ENCODE assay signal across 1 cellular context in genomic region chr4:74005528-74005927, GRCh38.
TF ChIP-seq lines count a peak whose summit lies in the region.

No MANE protein-coding gene starts in this region.

TF ChIP-seq in HepG2, 621 proteins besides CTCF, POLR2A, EP300 and RAD21 (continued from another document and continues in another):
- TF ChIP-seq ZBTB14 (CRISPR knock-in tag; IDR thresholded peaks at IDR 0.05) (no peak), HOXA3 (CRISPR knock-in tag; IDR thresholded peaks at IDR 0.05) (no peak), SALL2 (CRISPR knock-in tag; IDR thresholded peaks at IDR 0.05) (no peak), MTA3 (CRISPR knock-in tag; IDR thresholded peaks at IDR 0.05) (no peak), ZNF597 (CRISPR knock-in tag; IDR thresholded peaks at IDR 0.05) (no peak), STAT5B (CRISPR knock-in tag; IDR thresholded peaks at IDR 0.05) (no peak), TIGD3 (CRISPR knock-in tag; IDR thresholded peaks at IDR 0.05; ENCODE audit: borderline replicate concordance) (no peak), HINFP (CRISPR knock-in tag; IDR thresholded peaks at IDR 0.05; ENCODE audit: low read depth) (no peak), ZNF343 (CRISPR knock-in tag; IDR thresholded peaks at IDR 0.05) (no peak), ZNF326 (CRISPR knock-in tag; IDR thresholded peaks at IDR 0.05; ENCODE audit: borderline replicate concordance) (no peak), ARID2 (CRISPR knock-in tag; IDR thresholded peaks at IDR 0.05; ENCODE audit: borderline replicate concordance) (no peak), ZEB1 (IDR thresholded peaks at IDR 0.05; ENCODE audit: insufficient replicate concordance, low read depth) (no peak), MEIS2 (CRISPR knock-in tag; IDR thresholded peaks at IDR 0.05) (no peak), ZBTB2 (CRISPR knock-in tag; IDR thresholded peaks at IDR 0.05; ENCODE audit: low read depth) (no peak), EED (CRISPR knock-in tag; IDR thresholded peaks at IDR 0.05) (no peak), HMGA1 (CRISPR knock-in tag; conservative IDR thresholded peaks at IDR 0.05) (no peak), ZNF333 (CRISPR knock-in tag; IDR thresholded peaks at IDR 0.05; ENCODE audit: borderline replicate concordance) (no peak), ZNF577 (CRISPR knock-in tag; IDR thresholded peaks at IDR 0.05; ENCODE audit: borderline replicate concordance, low read depth) (no peak), HNF4A (CRISPR knock-in tag; IDR thresholded peaks at IDR 0.05) (0 out of 2 replicates have a peak, but pooled peaks have one; percentile 7), ZNF337 (CRISPR knock-in tag; IDR thresholded peaks at IDR 0.05; ENCODE audit: borderline replicate concordance, low read depth) (no peak), TSC22D2 (CRISPR knock-in tag; IDR thresholded peaks at IDR 0.05; ENCODE audit: borderline replicate concordance) (no peak), IKZF5 (CRISPR knock-in tag; IDR thresholded peaks at IDR 0.05) (no peak), MAF1 (CRISPR knock-in tag; IDR thresholded peaks at IDR 0.05; ENCODE audit: borderline replicate concordance) (no peak), ZNF253 (CRISPR knock-in tag; IDR thresholded peaks at IDR 0.05; ENCODE audit: borderline replicate concordance) (no peak), FIP1L1 (IDR thresholded peaks at IDR 0.05; ENCODE audit: borderline replicate concordance, insufficient read depth, low read depth, low read length) (no peak), ZNF512 (CRISPR knock-in tag; IDR thresholded peaks at IDR 0.05) (no peak), ZNF101 (CRISPR knock-in tag; IDR thresholded peaks at IDR 0.05; ENCODE audit: borderline replicate concordance, low read depth) (no peak), ARNT2 (CRISPR knock-in tag; IDR thresholded peaks at IDR 0.05; ENCODE audit: low read depth) (no peak), ZNF800 (CRISPR knock-in tag; IDR thresholded peaks at IDR 0.05) (no peak), ZNF839 (CRISPR knock-in tag; IDR thresholded peaks at IDR 0.05; ENCODE audit: borderline replicate concordance) (no peak), NCOA5 (CRISPR knock-in tag; IDR thresholded peaks at IDR 0.05) (no peak), MIER2 (CRISPR knock-in tag; IDR thresholded peaks at IDR 0.05) (no peak), ZNF292 (CRISPR knock-in tag; IDR thresholded peaks at IDR 0.05; ENCODE audit: borderline replicate concordance, low read depth) (no peak), ZBTB21 (CRISPR knock-in tag; IDR thresholded peaks at IDR 0.05) (peak; percentile 71; the same call in 1 of the 2 replicates), ZNF720 (CRISPR knock-in tag; IDR thresholded peaks at IDR 0.05) (no peak), ZFP36L1 (CRISPR knock-in tag; IDR thresholded peaks at IDR 0.05) (no peak), U2AF1 (optimal IDR thresholded peaks at IDR 0.05; ENCODE audit: low read depth, low read length) (no peak), JUN (CRISPR knock-in tag; IDR thresholded peaks at IDR 0.05) (no peak), ZBTB10 (CRISPR knock-in tag; IDR thresholded peaks at IDR 0.05; ENCODE audit: borderline replicate concordance) (no peak), ZNF34 (CRISPR knock-in tag; IDR thresholded peaks at IDR 0.05; ENCODE audit: borderline replicate concordance) (no peak), ZNF180 (CRISPR knock-in tag; IDR thresholded peaks at IDR 0.05; ENCODE audit: borderline replicate concordance, low read depth) (no peak), FOXA1 (IDR thresholded peaks at IDR 0.05) (no peak), FOXA1 (CRISPR knock-in tag; IDR thresholded peaks at IDR 0.05) (peak; percentile 85), KDM1A (CRISPR knock-in tag; IDR thresholded peaks at IDR 0.05) (no peak), SP2 (CRISPR knock-in tag; IDR thresholded peaks at IDR 0.05) (no peak), GATA4 (IDR thresholded peaks at IDR 0.05; ENCODE audit: borderline replicate concordance, low read depth) (no peak; the same call in 1 of the 2 replicates), HCFC1 (IDR thresholded peaks at IDR 0.05; ENCODE audit: low read depth, low read length) (no peak), ZNF414 (CRISPR knock-in tag; IDR thresholded peaks at IDR 0.05) (no peak), REST (IDR thresholded peaks at IDR 0.05; ENCODE audit: borderline replicate concordance in 1 of 2, low read depth in 1 of 2, low read length in 2 of 2) (no peak)
